ENCODE assay signal across 2 cellular contexts in genomic region chr9:127749090-127749787, GRCh38.
TF ChIP-seq lines count a peak whose summit lies in the region.

No MANE protein-coding gene starts in this region.

TF ChIP-seq in K562, 482 proteins besides CTCF, POLR2A, EP300 and RAD21:
- TF ChIP-seq ZKSCAN3 (CRISPR knock-in tag; IDR thresholded peaks at IDR 0.05): no peak
- no peak for TF ChIP-seq ZFP30 (CRISPR knock-in tag; IDR thresholded peaks at IDR 0.05; ENCODE audit: borderline replicate concordance)
- no peak for TF ChIP-seq HMG20A (CRISPR knock-in tag; conservative IDR thresholded peaks at IDR 0.05)
- TF ChIP-seq JUN (IDR thresholded peaks at IDR 0.05; ENCODE audit: borderline replicate concordance, low read depth, low read length): no peak
- TF ChIP-seq JUN (CRISPR knock-in tag; IDR thresholded peaks at IDR 0.05; ENCODE audit: borderline replicate concordance): no peak
- no peak for TF ChIP-seq NONO (IDR thresholded peaks at IDR 0.05; ENCODE audit: low read depth in 2 of 2, low read length in 1 of 2)
- TF ChIP-seq TCF7L2 (IDR thresholded peaks at IDR 0.05; ENCODE audit: low read depth, low read length): no peak
- TF ChIP-seq, protein P1, sequence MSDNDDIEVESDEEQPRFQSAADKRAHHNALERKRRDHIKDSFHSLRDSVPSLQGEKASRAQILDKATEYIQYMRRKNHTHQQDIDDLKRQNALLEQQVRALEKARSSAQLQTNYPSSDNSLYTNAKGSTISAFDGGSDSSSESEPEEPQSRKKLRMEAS (CRISPR knock-in tag; IDR thresholded peaks at IDR 0.05): peak; percentile 31; the same call in 1 of the 2 replicates
- no peak for TF ChIP-seq POLR2G (IDR thresholded peaks at IDR 0.05; ENCODE audit: low read depth, low read length)
- no peak for TF ChIP-seq ILF3 (IDR thresholded peaks at IDR 0.05; ENCODE audit: borderline replicate concordance)
- TF ChIP-seq SETDB1 (IDR thresholded peaks at IDR 0.05; ENCODE audit: low read length): no peak
- no peak for TF ChIP-seq XRCC4 (IDR thresholded peaks at IDR 0.05; ENCODE audit: extremely low read depth, insufficient read depth, insufficient read length)
- TF ChIP-seq, protein P2, sequence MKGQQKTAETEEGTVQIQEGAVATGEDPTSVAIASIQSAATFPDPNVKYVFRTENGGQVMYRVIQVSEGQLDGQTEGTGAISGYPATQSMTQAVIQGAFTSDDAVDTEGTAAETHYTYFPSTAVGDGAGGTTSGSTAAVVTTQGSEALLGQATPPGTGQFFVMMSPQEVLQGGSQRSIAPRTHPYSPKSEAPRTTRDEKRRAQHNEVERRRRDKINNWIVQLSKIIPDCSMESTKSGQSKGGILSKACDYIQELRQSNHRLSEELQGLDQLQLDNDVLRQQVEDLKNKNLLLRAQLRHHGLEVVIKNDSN (CRISPR knock-in tag; IDR thresholded peaks at IDR 0.05): peak; percentile 48; the same call in 1 of the 2 replicates
- TF ChIP-seq SIN3B (IDR thresholded peaks at IDR 0.05; ENCODE audit: low read depth): no peak
- no peak for TF ChIP-seq PTRF (tag; IDR thresholded peaks at IDR 0.05)
- no peak for TF ChIP-seq ZBTB7A (IDR thresholded peaks at IDR 0.05; ENCODE audit: borderline replicate concordance, control insufficient read depth, low read depth, low read length)
- TF ChIP-seq XRCC5 (IDR thresholded peaks at IDR 0.05; ENCODE audit: low read depth, low read length): no peak
- TF ChIP-seq BHLHE40 (IDR thresholded peaks at IDR 0.05; ENCODE audit: low read length): peak; percentile 71
- TF ChIP-seq, protein P3, sequence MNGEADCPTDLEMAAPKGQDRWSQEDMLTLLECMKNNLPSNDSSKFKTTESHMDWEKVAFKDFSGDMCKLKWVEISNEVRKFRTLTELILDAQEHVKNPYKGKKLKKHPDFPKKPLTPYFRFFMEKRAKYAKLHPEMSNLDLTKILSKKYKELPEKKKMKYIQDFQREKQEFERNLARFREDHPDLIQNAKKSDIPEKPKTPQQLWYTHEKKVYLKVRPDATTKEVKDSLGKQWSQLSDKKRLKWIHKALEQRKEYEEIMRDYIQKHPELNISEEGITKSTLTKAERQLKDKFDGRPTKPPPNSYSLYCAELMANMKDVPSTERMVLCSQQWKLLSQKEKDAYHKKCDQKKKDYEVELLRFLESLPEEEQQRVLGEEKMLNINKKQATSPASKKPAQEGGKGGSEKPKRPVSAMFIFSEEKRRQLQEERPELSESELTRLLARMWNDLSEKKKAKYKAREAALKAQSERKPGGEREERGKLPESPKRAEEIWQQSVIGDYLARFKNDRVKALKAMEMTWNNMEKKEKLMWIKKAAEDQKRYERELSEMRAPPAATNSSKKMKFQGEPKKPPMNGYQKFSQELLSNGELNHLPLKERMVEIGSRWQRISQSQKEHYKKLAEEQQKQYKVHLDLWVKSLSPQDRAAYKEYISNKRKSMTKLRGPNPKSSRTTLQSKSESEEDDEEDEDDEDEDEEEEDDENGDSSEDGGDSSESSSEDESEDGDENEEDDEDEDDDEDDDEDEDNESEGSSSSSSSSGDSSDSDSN (IDR thresholded peaks at IDR 0.05; ENCODE audit: borderline replicate concordance in 1 of 2, low read depth in 2 of 2, low read length in 2 of 2): no peak
- TF ChIP-seq BACH1 (tag; IDR thresholded peaks at IDR 0.05): no peak
- no peak for TF ChIP-seq PHF20 (IDR thresholded peaks at IDR 0.05; ENCODE audit: partially characterized antibody)
- no peak for TF ChIP-seq GTF2E2 (tag; IDR thresholded peaks at IDR 0.05)
- TF ChIP-seq EZH2 (IDR thresholded peaks at IDR 0.05; ENCODE audit: borderline replicate concordance, low read depth, low read length): no peak

TF ChIP-seq in SK-N-SH, 30 proteins besides CTCF, POLR2A, EP300 and RAD21:
- TF ChIP-seq TCF12 (IDR thresholded peaks at IDR 0.05) (no peak), RCOR1 (IDR thresholded peaks at IDR 0.05; ENCODE audit: low read length) (no peak), MXI1 (IDR thresholded peaks at IDR 0.05; ENCODE audit: low read depth, low read length) (no peak), ELF1 (IDR thresholded peaks at IDR 0.05) (no peak), RFX5 (IDR thresholded peaks at IDR 0.05; ENCODE audit: low read length) (no peak), GATA2 (CRISPR knock-in tag; IDR thresholded peaks at IDR 0.05) (no peak)
